1 cellular context compared by ENCODE assay signal in genomic region chr10:117424789-117425649, GRCh38.
TF ChIP-seq lines count a peak whose summit lies in the region.

No MANE protein-coding gene starts in this region.

TF ChIP-seq in H1, 55 proteins besides CTCF, POLR2A, EP300 and RAD21:
- TF ChIP-seq ASH2L (IDR thresholded peaks at IDR 0.05; ENCODE audit: low read length), result peak; percentile 30
- TF ChIP-seq HDAC2 (IDR thresholded peaks at IDR 0.05; ENCODE audit: borderline replicate concordance in 1 of 2, low read depth in 2 of 2, low read length in 2 of 2), result 0 out of 4 replicates have a peak, but pooled peaks of 1 of the 2 experiments have one; percentile 18
- no peak for TF ChIP-seq MAX (IDR thresholded peaks at IDR 0.05)
- 0 out of 2 replicates have a peak, but pooled peaks have one; percentile 13 for TF ChIP-seq POU5F1 (IDR thresholded peaks at IDR 0.05; ENCODE audit: low read depth, low read length)
